Comparison of ENCODE assay signal across 31 cellular contexts in genomic region chrY:21601524-21601923, GRCh38.
DNase-seq lines count a peak whose midpoint lies in the region; ATAC-seq and TF ChIP-seq lines count a peak whose summit lies in the region.
"Had no signal": no experiment of that assay in that cellular context is flagged by ENCODE, and none has a peak within 500 bp of the region (broad histone marks: within the 10 kb centered on the region; RNA-seq: fewer than 3 reads in every experiment).

No MANE protein-coding gene starts in this region.

- TF ChIP-seq CTCF in heart left ventricle (IDR thresholded peaks at IDR 0.05), result no peak

- H3K27me3 ChIP-seq in right cardiac atrium (ENCODE audit: control insufficient read depth, insufficient read depth) (no peaks in the 10 kb centered on the region), heart left ventricle (no peaks in the 10 kb centered on the region)
- H3K27me3 ChIP-seq: BE2C; BLaER1; BLaER1 treated with 17β-estradiol and CSF1 and Interleukin-3, amounts not matched to agents 10 nM and 100 nM had no signal

- H3K4me3 ChIP-seq in right cardiac atrium (ENCODE audit: low read length) (no peak overlapping the region), heart left ventricle (no peak overlapping the region)
- H3K4me3 ChIP-seq: A549; BLaER1; BLaER1 treated with 17β-estradiol and CSF1 and Interleukin-3, amounts not matched to agents 10 nM and 100 nM had no signal

- DNase-seq in Right ventricle myocardium inferior (ENCODE audit: missing footprints) (no peak), right cardiac atrium (no peak), Right ventricle myocardium superior (no peak), cardiac septum (ENCODE audit: low spot score) (no peak), left ventricle myocardium superior (no peak), heart left ventricle (no peak)
- DNase-seq: 8988T; ACHN; AML-193; BE2C; C1 segment of cervical spinal cord; Caco-2; Calu3; CD4-positive, alpha-beta memory T cell; CD4-positive, alpha-beta T cell; CD4-positive, CD25-positive, alpha-beta regulatory T cell; CD8-positive, alpha-beta memory T cell; CD8-positive, alpha-beta T cell; COR-L47; DMS 273 treated with DMSO at 0.1 percent for 48 hours; DMS153; DMS53; DMS79; DMS79 treated with DMSO at 0.1 percent for 48 hours; DND-41; EL had no signal

- WGBS in right cardiac atrium, result 30% methylated on average over 2 of the region's 2 CpGs
- WGBS in heart left ventricle, 4 donors, result 28 to 32% methylated on average over 2 of the region's 2 CpGs; no CpG with 5 or more reads in 2 of the 4 donors

- H3K36me3 ChIP-seq in heart left ventricle, result no peaks in the 10 kb centered on the region
- H3K36me3 ChIP-seq: BE2C; BLaER1; BLaER1 treated with 17β-estradiol and CSF1 and Interleukin-3, amounts not matched to agents 10 nM and 100 nM had no signal

- H3K27ac ChIP-seq in right cardiac atrium (ENCODE audit: low read length), result no peak overlapping the region
- H3K27ac ChIP-seq in heart left ventricle, result no peak overlapping the region
- H3K27ac ChIP-seq: 22Rv1; A549; BLaER1; BLaER1 treated with 17β-estradiol and CSF1 and Interleukin-3, amounts not matched to agents 10 nM and 100 nM; C4-2B had no signal

- intact Hi-C loops in Right ventricle myocardium inferior (cut with DNase I) (no loop called here), right cardiac atrium (cut with DNase I) (no loop called here), Right ventricle myocardium superior (cut with DNase I) (no loop called here), cardiac septum (cut with DNase I) (no loop called here), left ventricle myocardium superior (cut with micrococcal nuclease) (no loop called here), heart left ventricle (cut with DNase I) (no loop called here)

- no peak for TF ChIP-seq POLR2A in heart left ventricle (IDR thresholded peaks at IDR 0.05)

- H3K4me1 ChIP-seq in right cardiac atrium (ENCODE audit: control insufficient read depth, insufficient read depth, low read length), result peaks cover 2% of the 10 kb centered on the region
- peaks cover 0 to 10% (median 0%) of the 10 kb centered on the region in 12 donors for H3K4me1 ChIP-seq in heart left ventricle
- H3K4me1 ChIP-seq: A549; BE2C; BLaER1; BLaER1 treated with 17β-estradiol and CSF1 and Interleukin-3, amounts not matched to agents 10 nM and 100 nM; Caco-2 had no signal

- H3K9me3 ChIP-seq in right cardiac atrium (ENCODE audit: control insufficient read depth, low read length) (no peaks in the 10 kb centered on the region), heart left ventricle (no peaks in the 10 kb centered on the region)
- H3K9me3 ChIP-seq: A549; BE2C; BLaER1; BLaER1 treated with 17β-estradiol and CSF1 and Interleukin-3, amounts not matched to agents 10 nM and 100 nM; Caco-2 had no signal

- ATAC-seq in Right ventricle myocardium inferior (peak; percentile 30), right cardiac atrium (no peak), Right ventricle myocardium superior (ENCODE audit: poor library complexity) (peak; percentile 62), left ventricle myocardium superior (peak; percentile 57), heart left ventricle (no peak)
- ATAC-seq: A549; CD8-positive, alpha-beta T cell had no signal

Comparison
In these comparisons a context has a peak if more than half of its experiments do, and no peak if none do; other contexts are left out.
1. ATAC-seq: peak in Right ventricle myocardium inferior (single experiment), Right ventricle myocardium superior (single experiment) and left ventricle myocardium superior (single experiment); none in right cardiac atrium (0 of 2) and heart left ventricle (0 of 4).